ENCODE assay signal across 30 cellular contexts in the genomic region with DNA sequence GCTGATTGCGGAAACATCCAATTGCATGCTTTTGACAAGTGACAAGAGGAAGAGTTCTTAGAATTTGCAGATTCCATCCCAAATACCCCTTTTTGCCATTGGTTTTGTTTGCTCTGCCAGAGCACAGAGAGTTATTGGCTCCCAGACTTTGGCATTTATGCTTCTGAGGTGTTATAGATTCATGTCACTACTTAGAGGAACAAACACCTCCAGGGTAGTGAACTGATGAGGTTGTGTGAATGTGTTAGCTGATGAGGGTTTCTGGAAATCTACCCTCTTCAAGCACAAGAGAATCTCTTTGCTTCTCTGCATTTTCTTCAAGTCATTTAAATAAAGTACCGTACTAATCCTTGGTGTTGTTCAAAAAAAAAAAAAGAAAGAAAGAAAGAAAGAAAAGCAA. TPM values are rescaled to one million over a fixed set of nuclear protein-coding genes. Genes with fewer than 3 reads are reported as not detected.
DNase-seq lines count a peak whose midpoint lies in the region; ATAC-seq, FAIRE-seq and TF ChIP-seq lines count a peak whose summit lies in the region.
"Had no signal": no experiment of that assay in that cellular context is flagged by ENCODE, and none has a peak within 500 bp of the region (broad histone marks: within the 10 kb centered on the region; RNA-seq: fewer than 3 reads in every experiment).

No MANE protein-coding gene starts in this region.

- TF ChIP-seq RAD21 in H1 (IDR thresholded peaks at IDR 0.05 in 1 of 2, conservative IDR thresholded peaks at IDR 0.05 in 1 of 2; ENCODE audit: low read depth in 2 of 2, low read length in 2 of 2): no peak

- H3K4ac ChIP-seq in H1 (replicated peaks; ENCODE audit: insufficient read length, low read depth, low read length): no peak overlapping the region
- H3K4ac ChIP-seq in neuronal stem cell (ENCODE audit: low read length): no peak overlapping the region

- H3K4me3 ChIP-seq in right cardiac atrium (ENCODE audit: low read length): no peak overlapping the region
- H3K4me3 ChIP-seq in left ventricle myocardium inferior: no peak overlapping the region
- no peak overlapping the region for H3K4me3 ChIP-seq in H1 (ENCODE audit: extremely low read depth in 1 of 4, insufficient read depth in 2 of 4, low read depth in 3 of 4, low read length in 4 of 4)
- H3K4me3 ChIP-seq in neuronal stem cell (ENCODE audit: low read length in 2 of 2): no peak overlapping the region
- H3K4me3 ChIP-seq: BLaER1, GM12878 had no signal

- H2BK120ac ChIP-seq in H1 (replicated peaks; ENCODE audit: low read depth, low read length): no peak overlapping the region
- H2BK120ac ChIP-seq in neuronal stem cell (ENCODE audit: low read depth, low read length): no peak overlapping the region

- H3K27ac ChIP-seq in right cardiac atrium (ENCODE audit: low read length) (no peak overlapping the region), left ventricle myocardium inferior (replicated peaks) (no peak overlapping the region), H1 (ENCODE audit: low read depth, low read length) (no peak overlapping the region), neuronal stem cell (replicated peaks; ENCODE audit: low read length) (no peak overlapping the region)
- H3K27ac ChIP-seq: BLaER1 had no signal

- H4K91ac ChIP-seq in H1 (replicated peaks; ENCODE audit: insufficient read length, low read length) (no peak overlapping the region), neuronal stem cell (ENCODE audit: low read depth, low read length, poor library complexity) (no peak overlapping the region)

- H3K56ac ChIP-seq in H1 (replicated peaks; ENCODE audit: insufficient read length, low read depth, low read length): no peak overlapping the region

- H2BK12ac ChIP-seq in H1 (ENCODE audit: low read depth, low read length) (no peak overlapping the region), neuronal stem cell (ENCODE audit: low read length) (no peak overlapping the region)

- H4K8ac ChIP-seq in H1 (ENCODE audit: extremely low read depth, insufficient read depth, low read length): no peak overlapping the region
- H4K8ac ChIP-seq in neuronal stem cell (ENCODE audit: low read depth, low read length): no peak overlapping the region

- H3K79me1 ChIP-seq in H1 (ENCODE audit: low read depth, low read length) (no peaks in the 10 kb centered on the region), neuronal stem cell (ENCODE audit: low read depth, low read length) (no peaks in the 10 kb centered on the region)

- H3K14ac ChIP-seq in H1 (ENCODE audit: insufficient read length) (no peak overlapping the region), neuronal stem cell (ENCODE audit: low read length) (no peak overlapping the region)

- no peak for DNase-seq in right cardiac atrium
- no peak for DNase-seq in left ventricle myocardium inferior
- DNase-seq in H1 (ENCODE audit: low read depth in 1 of 2, low spot score in 2 of 2): no peak
- DNase-seq in neuronal stem cell (ENCODE audit: low spot score): no peak
- no peak for DNase-seq in NCI-H2196 (lab: John Stamatoyannopoulos, UW; ENCODE audit: unreplicated experiment)
- DNase-seq: 8988T; ACHN; BE2C; C1 segment of cervical spinal cord; CD4-positive, alpha-beta memory T cell; CD4-positive, CD25-positive, alpha-beta regulatory T cell; CD8-positive, alpha-beta memory T cell; COR-L47; DMS 273 treated with DMSO at 0.1 percent for 48 hours; DMS153; DMS53; DMS79; DND-41; EL; GDM1 had no signal

- no peak overlapping the region for H3K18ac ChIP-seq in H1 (ENCODE audit: extremely low read depth, low read length)
- H3K18ac ChIP-seq in neuronal stem cell (ENCODE audit: low read length): no peak overlapping the region

- H2BK5ac ChIP-seq in H1 (ENCODE audit: low read depth, low read length): no peak overlapping the region
- H2BK5ac ChIP-seq in neuronal stem cell (ENCODE audit: low read length): no peak overlapping the region

- no peak overlapping the region for H3K9ac ChIP-seq in H1 (replicated peaks in 1 of 4; ENCODE audit: extremely low read depth in 1 of 4, low read depth in 3 of 4, low read length in 3 of 4)
- no peak overlapping the region for H3K9ac ChIP-seq in neuronal stem cell (ENCODE audit: low read depth, low read length, poor library complexity)
- H3K9ac ChIP-seq: BLaER1 had no signal

- H3K23me2 ChIP-seq in H1 (ENCODE audit: low read depth, low read length): peaks cover 1% of the 10 kb centered on the region; the same call in 1 of the 2 replicates

- intact Hi-C loops in right cardiac atrium (cut with DNase I): no loop called here
- intact Hi-C loops in left ventricle myocardium inferior (cut with micrococcal nuclease): no loop called here

- TF ChIP-seq EP300 in H1 (IDR thresholded peaks at IDR 0.05; ENCODE audit: borderline replicate concordance in 1 of 2, low read depth in 2 of 2, low read length in 2 of 2): no peak

- no peak overlapping the region for H2BK15ac ChIP-seq in H1 (ENCODE audit: low read length)
- H2BK15ac ChIP-seq in neuronal stem cell (ENCODE audit: low read length): no peak overlapping the region

- H3K4me2 ChIP-seq in H1 (ENCODE audit: insufficient read depth in 1 of 2, low read depth in 2 of 2, low read length in 2 of 2) (no peak overlapping the region), neuronal stem cell (ENCODE audit: insufficient read depth, low read length, poor library complexity, severe bottlenecking) (no peak overlapping the region)
- H3K4me2 ChIP-seq: BLaER1 had no signal

- TF ChIP-seq CTCF in left ventricle myocardium inferior (IDR thresholded peaks at IDR 0.05; ENCODE audit: borderline replicate concordance) (no peak), H1 (IDR thresholded peaks at IDR 0.05; ENCODE audit: control extremely low read depth in 1 of 3, insufficient read depth in 1 of 3, low read depth in 1 of 3, low read length in 3 of 3) (no peak)

- H3K4me1 ChIP-seq in right cardiac atrium (ENCODE audit: control insufficient read depth, insufficient read depth, low read length) (peaks cover 2% of the 10 kb centered on the region), left ventricle myocardium inferior (no peaks in the 10 kb centered on the region), H1 (replicated peaks in 1 of 4; ENCODE audit: control insufficient read depth in 3 of 4, insufficient read depth in 4 of 4, low read length in 3 of 4) (no peaks in the 10 kb centered on the region), neuronal stem cell (ENCODE audit: control insufficient read depth in 2 of 2, insufficient read depth in 1 of 2, low read depth in 1 of 2, low read length in 2 of 2) (no peaks in the 10 kb centered on the region)
- H3K4me1 ChIP-seq: BE2C, BLaER1 had no signal

- no peaks in the 10 kb centered on the region for H4K20me1 ChIP-seq in H1 (replicated peaks in 1 of 2; ENCODE audit: control insufficient read depth in 1 of 2, insufficient read depth in 2 of 2, low read length in 2 of 2)
- H4K20me1 ChIP-seq: BLaER1 had no signal

- no peak overlapping the region for H2AK5ac ChIP-seq in H1 (ENCODE audit: low read depth, low read length)
- H2AK5ac ChIP-seq in neuronal stem cell (ENCODE audit: low read depth, low read length): no peak overlapping the region

- no peak for FAIRE-seq in H1 (lab: Jason Lieb, UNC)
- FAIRE-seq: A204.1, GM12878, GM12892, GM18507 had no signal

- no peak overlapping the region for H2BK20ac ChIP-seq in H1 (ENCODE audit: low read length)

- no peak for TF ChIP-seq POLR2A in H1 (IDR thresholded peaks at IDR 0.05; ENCODE audit: control extremely low read depth in 1 of 2, low read depth in 2 of 2, low read length in 2 of 2)

- ATAC-seq in right cardiac atrium (peak; percentile 85 to 87), GM21447 (IDR thresholded peaks at IDR 0.05; ENCODE audit: unreplicated experiment) (no peak)
- ATAC-seq: GM12878 had no signal

- H3K27me3 ChIP-seq in right cardiac atrium (ENCODE audit: control insufficient read depth, insufficient read depth) (no peaks in the 10 kb centered on the region), left ventricle myocardium inferior (ENCODE audit: low read depth) (no peaks in the 10 kb centered on the region), H1 (replicated peaks in 1 of 4; ENCODE audit: control insufficient read depth in 3 of 4, extremely low read depth in 1 of 4, insufficient read depth in 3 of 4, low read length in 3 of 4) (no peaks in the 10 kb centered on the region), neuronal stem cell (ENCODE audit: control insufficient read depth in 3 of 3, insufficient read depth in 3 of 3, low read depth in 1 of 3, low read length in 3 of 3) (no peaks in the 10 kb centered on the region)
- H3K27me3 ChIP-seq: BE2C, BLaER1 had no signal

- no peaks in the 10 kb centered on the region for H3K79me2 ChIP-seq in H1 (ENCODE audit: control insufficient read depth in 1 of 2, insufficient read depth in 2 of 2, low read length in 2 of 2)

- CTCF ChIA-PET in H1 (lab: Charles Lee; ENCODE audit: partially characterized antibody): no interaction called here

- no peaks in the 10 kb centered on the region for H3K9me3 ChIP-seq in right cardiac atrium (ENCODE audit: control insufficient read depth, low read length)
- H3K9me3 ChIP-seq in left ventricle myocardium inferior (replicated peaks): no peaks in the 10 kb centered on the region
- H3K9me3 ChIP-seq in H1 (ENCODE audit: insufficient read depth in 2 of 2, low read depth in 1 of 2, low read length in 1 of 2): no peaks in the 10 kb centered on the region
- H3K9me3 ChIP-seq in neuronal stem cell (replicated peaks in 1 of 2; ENCODE audit: control insufficient read depth in 2 of 2, insufficient read depth in 1 of 2, low read depth in 1 of 2, low read length in 2 of 2): no peaks in the 10 kb centered on the region
- H3K9me3 ChIP-seq: BE2C, BLaER1 had no signal

- H3K36me3 ChIP-seq in left ventricle myocardium inferior (no peaks in the 10 kb centered on the region), H1 (ENCODE audit: control insufficient read depth in 2 of 4, insufficient read depth in 4 of 4, low read length in 3 of 4) (no peaks in the 10 kb centered on the region), neuronal stem cell (replicated peaks in 1 of 2; ENCODE audit: control insufficient read depth in 2 of 2, insufficient read depth in 2 of 2, low read length in 2 of 2) (no peaks in the 10 kb centered on the region)
- H3K36me3 ChIP-seq: BE2C, BLaER1 had no signal

- H2AFZ ChIP-seq in H1 (ENCODE audit: low read length) (0 out of 2 replicates have a peak overlapping the region, but pooled peaks have one; percentile 51), neuronal stem cell (ENCODE audit: low read length) (peak overlapping the region; percentile 45)

- POLR2A ChIA-PET in H1 (lab: Charles Lee; ENCODE audit: partially characterized antibody): no interaction called here

- H3K23ac ChIP-seq in H1 (ENCODE audit: insufficient read length) (no peak overlapping the region), neuronal stem cell (ENCODE audit: low read depth, low read length, poor library complexity) (no peak overlapping the region)

- 55% methylated on average over 2 of the region's 2 CpGs for WGBS in right cardiac atrium
- 95% methylated on average over 1 of the region's 2 CpGs; no CpG with 5 or more reads in 1 of the 2 experiments for WGBS in H1 (ENCODE audit: extremely low coverage in 1 of 2, insufficient coverage in 1 of 2, insufficient read length in 1 of 2, insufficient replicate concordance in 2 of 2, low coverage in 1 of 2, low lambda C conversion rate in 2 of 2, missing lambda C conversion rate in 1 of 2), 2 experiments
- no CpG with 5 or more reads among the region's 2 CpGs for WGBS in neuronal stem cell (ENCODE audit: extremely low coverage in 2 of 2, insufficient read length in 2 of 2, insufficient replicate concordance in 1 of 2), 2 donors

- no peak overlapping the region for H4K5ac ChIP-seq in H1 (ENCODE audit: insufficient read length, low read depth, low read length)

RNA-seq across cellular contexts. Expression of a gene that starts 33.9 kb away (rescaled TPM):
- total RNA-seq in right cardiac atrium: 10 to 100 TPM; 11.1 to 27.0 (median 17.0) TPM
- polyA plus RNA-seq in right cardiac atrium: 3.6 TPM
- 5.4 TPM for total RNA-seq in left ventricle myocardium inferior
- 0.36 TPM in 1 of 2 replicates, not detected in the other for total RNA-seq in H1 (2021; fragmentation: NEBNext Ultra II Directional; extraction: Animal tissue kit (Norgen Biotek cat#: 25700))
- 0.09 TPM in 1 of 2 replicates, not detected in the other for polyA plus RNA-seq in H1 (2011; rRNA removed)
- polyA plus RNA-seq in H1 (2011; cell fraction: cytosol; rRNA removed): not detected
- polyA plus RNA-seq in H1 (2011; cell fraction: nucleus; rRNA removed): not detected
- polyA plus RNA-seq in H1 (2012, experiment 1 of 2): not detected in 4 replicates
- polyA plus RNA-seq in H1 (2012, experiment 2 of 2): 0.59 TPM
- polyA plus RNA-seq in H1 (2013, experiment 1 of 2): not detected
- not detected for polyA plus RNA-seq in H1 (2013, experiment 2 of 2)
- polyA minus RNA-seq in H1 (2011; rRNA and poly(A)+ RNA removed): 0.28 TPM in 1 of 2 replicates, not detected in the other
- not detected for polyA minus RNA-seq in H1 (2011; cell fraction: cytosol; rRNA and poly(A)+ RNA removed)
- polyA minus RNA-seq in H1 (2011; cell fraction: nucleus; rRNA and poly(A)+ RNA removed): not detected
- 0.10 TPM for polyA plus RNA-seq in neuronal stem cell (2013, experiment 1 of 2)
- polyA plus RNA-seq in neuronal stem cell (2013, experiment 2 of 2): not detected
- total RNA-seq: A673; CD4-positive, alpha-beta memory T cell; CD4-positive, CD25-positive, alpha-beta regulatory T cell; CD8-positive, alpha-beta memory T cell; Daoy; G401 had no signal
- polyA plus RNA-seq: CD14-positive monocyte; CD4-positive, alpha-beta memory T cell; CD4-positive, CD25-positive, alpha-beta regulatory T cell; CD8-positive, alpha-beta memory T cell; GM12878 had no signal
